In the genomic region with DNA sequence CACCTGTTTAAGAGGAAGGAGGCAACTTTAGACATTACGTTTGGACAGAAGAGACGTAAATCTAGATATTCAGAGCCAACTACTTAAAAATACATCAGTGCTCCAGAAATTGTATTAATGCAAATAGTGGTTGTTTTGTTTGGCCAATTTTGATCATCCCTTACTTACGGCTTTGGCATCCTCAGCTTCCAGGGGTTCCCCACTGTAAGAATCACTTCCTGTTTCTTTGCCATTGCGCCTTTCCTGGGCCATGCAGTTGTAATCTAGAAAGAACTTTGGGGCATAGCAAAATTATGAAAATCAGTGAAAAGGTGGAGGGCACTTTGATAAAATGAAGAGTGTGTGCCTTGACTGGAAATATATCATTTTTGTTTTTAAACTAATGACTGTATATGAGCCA, we compare ENCODE assay signal across 29 cellular contexts.
"Had no signal": no experiment of that assay in that cellular context is flagged by ENCODE, and none has a peak within 500 bp of the region (broad histone marks: within the 10 kb centered on the region; RNA-seq: fewer than 3 reads in every experiment).

No MANE protein-coding gene starts in this region.

- ATAC-seq: left cardiac atrium; left lung; lower lobe of right lung; natural killer cell; psoas muscle; right lobe of liver; stimulated activated naive B cell treated with anti-CD40 and anti-IgM and Interleukin-4, amounts not matched to agents 10 μg/mL and 1 μg/mL and 100 μg/mL, for 72 hours; stimulated activated naive CD8-positive, alpha-beta T cell treated with anti-CD3 and anti-CD28 coated beads, Interleukin-15, Interleukin-2, amounts not matched to agents 100 U/mL and 50 U/mL, for 24 hours had no signal

- H3K36me3 ChIP-seq: left lung, lower lobe of right lung, neural progenitor cell, neutrophil, right lobe of liver, stomach, thyroid gland, transverse colon, upper lobe of left lung, vagina had no signal

- H3K4me1 Mint-ChIP-seq: mesothelial cell of epicardium, naive B cell, natural killer cell, nephron progenitor cell, neural progenitor cell had no signal

- DNase-seq: kidney glomerular epithelial cell; left cardiac atrium; left lung; lower lobe of right lung; mammary epithelial cell; mesendoderm; naive B cell; natural killer cell; nephron progenitor cell; occipital lobe; psoas muscle; right lobe of liver; stimulated activated CD4-positive, alpha-beta T cell treated with anti-CD3 and anti-CD28 coated beads, Interleukin-1b, Interleukin-23, amount 100 ng/mL, for 48 hours; stimulated activated CD4-positive, alpha-beta T cell treated with anti-CD3 and anti-CD28 coated beads, Interleukin-2, amount 100 ng/mL, for 48 hours; stimulated activated CD4-positive, alpha-beta T cell treated with anti-CD3 and anti-CD28 coated beads, Interleukin-4, amount 100 ng/mL, for 4 hours; stimulated activated CD8-positive, alpha-beta memory T cell treated with anti-CD3 and anti-CD28 coated beads, Interleukin-4, amount 100 ng/mL, for 48 hours; stimulated activated naive B cell treated with anti-CD40 and anti-IgM and Interleukin-4, amounts not matched to agents 10 μg/mL and 1 μg/mL and 100 μg/mL, for 72 hours; stimulated activated naive CD8-positive, alpha-beta T cell treated with anti-CD3 and anti-CD28 coated beads, Interleukin-15, Interleukin-2, amounts not matched to agents 100 U/mL and 50 U/mL, for 24 hours; stomach; testis; thyroid gland; transverse colon; upper lobe of left lung had no signal

- H3K4me1 ChIP-seq: left lung, lower lobe of right lung, neural progenitor cell, parathyroid adenoma, psoas muscle, right lobe of liver, stomach, testis, thyroid gland, transverse colon, upper lobe of left lung, vagina had no signal

- H3K27ac Mint-ChIP-seq: mesothelial cell of epicardium; naive B cell; natural killer cell; nephron progenitor cell; neural progenitor cell; stimulated activated naive B cell treated with anti-CD40 and anti-IgM and Interleukin-4, amounts not matched to agents 10 μg/mL and 1 μg/mL and 100 μg/mL, for 72 hours had no signal

- H3K4me3 Mint-ChIP-seq: mesothelial cell of epicardium; naive B cell; natural killer cell; nephron progenitor cell; neural progenitor cell; stimulated activated naive B cell treated with anti-CD40 and anti-IgM and Interleukin-4, amounts not matched to agents 10 μg/mL and 1 μg/mL and 100 μg/mL, for 72 hours had no signal

- H3K36me3 Mint-ChIP-seq: mesothelial cell of epicardium; naive B cell; natural killer cell; neural progenitor cell; stimulated activated naive B cell treated with anti-CD40 and anti-IgM and Interleukin-4, amounts not matched to agents 10 μg/mL and 1 μg/mL and 100 μg/mL, for 72 hours had no signal

- H3K4me3 ChIP-seq: left lung, lower lobe of right lung, neural progenitor cell, psoas muscle, right lobe of liver, smooth muscle cell, stomach, testis, thyroid gland, transverse colon, upper lobe of left lung, vagina had no signal

- H3K27me3 ChIP-seq: left lung, neural progenitor cell, neutrophil, right lobe of liver, testis, thyroid gland, transverse colon, upper lobe of left lung, vagina had no signal

- H3K9me3 ChIP-seq: lower lobe of right lung, neutrophil, psoas muscle, right lobe of liver, testis, thyroid gland, transverse colon, vagina had no signal
